In the genomic region with DNA sequence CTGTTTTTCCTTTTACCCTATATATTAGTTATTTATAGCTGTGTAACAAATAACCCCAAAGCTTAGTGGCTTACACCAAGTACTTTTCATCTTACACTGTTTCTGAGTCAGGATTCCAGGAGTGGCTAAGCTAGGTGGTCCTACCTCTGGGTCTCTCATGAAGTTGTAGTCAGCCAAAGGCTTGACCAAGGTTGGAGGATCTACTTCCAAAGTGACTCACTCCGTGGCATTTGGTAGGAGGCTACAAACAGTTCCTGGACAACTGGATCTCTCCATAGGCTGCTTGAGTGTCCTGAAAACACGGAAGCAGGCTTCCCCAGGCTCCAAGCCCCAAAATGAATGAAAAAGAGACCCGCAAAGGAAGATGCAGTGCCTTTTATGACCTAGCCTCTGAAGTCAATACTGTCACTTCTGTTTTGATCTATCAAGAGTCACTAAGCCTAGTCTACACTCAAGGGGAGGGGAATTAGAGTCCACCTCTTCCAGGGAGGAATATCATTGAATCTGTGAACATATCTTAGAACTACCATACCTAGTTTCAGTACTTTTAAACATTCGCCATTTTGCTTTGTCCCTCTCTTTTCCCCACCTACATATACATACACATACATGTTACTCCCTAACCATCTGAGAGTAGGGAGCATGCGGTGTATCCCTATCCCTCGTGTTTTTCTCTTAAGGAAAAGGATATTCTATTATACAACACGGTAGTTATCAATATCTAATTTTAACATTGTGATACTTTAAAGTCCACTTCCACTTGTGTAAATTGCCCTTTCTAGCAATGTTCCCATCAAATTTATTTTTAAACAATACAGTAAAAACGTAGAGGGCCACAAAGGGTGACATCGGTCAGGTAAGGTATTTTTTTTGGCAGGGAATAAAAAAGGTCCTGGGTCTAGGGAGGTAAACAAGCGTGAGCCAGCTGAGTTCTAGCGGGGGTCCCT, we compare ENCODE assay signal across 1 cellular context.
A peak's percentile ranks its signal among the peaks of the same experiment; 100 is the strongest.
TF ChIP-seq lines count a peak whose summit lies in the region.

No MANE protein-coding gene starts in this region.

TF ChIP-seq in HepG2, 621 proteins besides CTCF, POLR2A, EP300 and RAD21 (continued from another document and continues in another):
- TF ChIP-seq, protein P1, sequence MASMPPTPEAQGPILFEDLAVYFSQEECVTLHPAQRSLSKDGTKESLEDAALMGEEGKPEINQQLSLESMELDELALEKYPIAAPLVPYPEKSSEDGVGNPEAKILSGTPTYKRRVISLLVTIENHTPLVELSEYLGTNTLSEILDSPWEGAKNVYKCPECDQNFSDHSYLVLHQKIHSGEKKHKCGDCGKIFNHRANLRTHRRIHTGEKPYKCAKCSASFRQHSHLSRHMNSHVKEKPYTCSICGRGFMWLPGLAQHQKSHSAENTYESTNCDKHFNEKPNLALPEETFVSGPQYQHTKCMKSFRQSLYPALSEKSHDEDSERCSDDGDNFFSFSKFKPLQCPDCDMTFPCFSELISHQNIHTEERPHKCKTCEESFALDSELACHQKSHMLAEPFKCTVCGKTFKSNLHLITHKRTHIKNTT (CRISPR knock-in tag; IDR thresholded peaks at IDR 0.05), result no peak
- TF ChIP-seq, protein P2, sequence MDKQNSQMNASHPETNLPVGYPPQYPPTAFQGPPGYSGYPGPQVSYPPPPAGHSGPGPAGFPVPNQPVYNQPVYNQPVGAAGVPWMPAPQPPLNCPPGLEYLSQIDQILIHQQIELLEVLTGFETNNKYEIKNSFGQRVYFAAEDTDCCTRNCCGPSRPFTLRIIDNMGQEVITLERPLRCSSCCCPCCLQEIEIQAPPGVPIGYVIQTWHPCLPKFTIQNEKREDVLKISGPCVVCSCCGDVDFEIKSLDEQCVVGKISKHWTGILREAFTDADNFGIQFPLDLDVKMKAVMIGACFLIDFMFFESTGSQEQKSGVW (CRISPR knock-in tag; IDR thresholded peaks at IDR 0.05; ENCODE audit: borderline replicate concordance), result no peak
- TF ChIP-seq TOPORS (CRISPR knock-in tag; IDR thresholded peaks at IDR 0.05) (no peak), EED (CRISPR knock-in tag; IDR thresholded peaks at IDR 0.05) (no peak), JUND (CRISPR knock-in tag; IDR thresholded peaks at IDR 0.05) (no peak), RBM39 (IDR thresholded peaks at IDR 0.05; ENCODE audit: low read depth, low read length, poor library complexity, severe bottlenecking) (no peak), POGZ (CRISPR knock-in tag; IDR thresholded peaks at IDR 0.05) (no peak), ZNF891 (CRISPR knock-in tag; IDR thresholded peaks at IDR 0.05) (no peak), MYNN (CRISPR knock-in tag; IDR thresholded peaks at IDR 0.05; ENCODE audit: low read depth) (no peak), ZNF224 (CRISPR knock-in tag; IDR thresholded peaks at IDR 0.05) (no peak), ZFY (CRISPR knock-in tag; IDR thresholded peaks at IDR 0.05) (no peak), RARA (CRISPR knock-in tag; IDR thresholded peaks at IDR 0.05) (no peak), ARNT2 (CRISPR knock-in tag; IDR thresholded peaks at IDR 0.05; ENCODE audit: low read depth) (no peak), KLF15 (CRISPR knock-in tag; IDR thresholded peaks at IDR 0.05; ENCODE audit: borderline replicate concordance) (no peak), ZNF737 (CRISPR knock-in tag; IDR thresholded peaks at IDR 0.05; ENCODE audit: borderline replicate concordance) (no peak), ZNF180 (CRISPR knock-in tag; IDR thresholded peaks at IDR 0.05; ENCODE audit: borderline replicate concordance, low read depth) (no peak), MAFK (conservative IDR thresholded peaks at IDR 0.05 in 1 of 2, IDR thresholded peaks at IDR 0.05 in 1 of 2; ENCODE audit: low read length in 2 of 2) (no peak), MBD4 (IDR thresholded peaks at IDR 0.05; ENCODE audit: borderline replicate concordance, low read length) (no peak; the same call in 1 of the 2 replicates), ZSCAN31 (CRISPR knock-in tag; IDR thresholded peaks at IDR 0.05; ENCODE audit: low read depth) (no peak), ZNF260 (CRISPR knock-in tag; IDR thresholded peaks at IDR 0.05; ENCODE audit: borderline replicate concordance, low read depth) (no peak), HOXA7 (CRISPR knock-in tag; IDR thresholded peaks at IDR 0.05) (no peak), NONO (IDR thresholded peaks at IDR 0.05) (no peak), NONO (CRISPR knock-in tag; conservative IDR thresholded peaks at IDR 0.05) (no peak), ELF1 (CRISPR knock-in tag; IDR thresholded peaks at IDR 0.05) (no peak), ZSCAN30 (CRISPR knock-in tag; IDR thresholded peaks at IDR 0.05) (0 out of 2 replicates have a peak, but pooled peaks have one; percentile 35), ZNF546 (CRISPR knock-in tag; conservative IDR thresholded peaks at IDR 0.05) (no peak)
- TF ChIP-seq, protein P3, sequence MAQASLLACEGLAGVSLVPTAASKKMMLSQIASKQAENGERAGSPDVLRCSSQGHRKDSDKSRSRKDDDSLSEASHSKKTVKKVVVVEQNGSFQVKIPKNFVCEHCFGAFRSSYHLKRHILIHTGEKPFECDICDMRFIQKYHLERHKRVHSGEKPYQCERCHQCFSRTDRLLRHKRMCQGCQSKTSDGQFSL (CRISPR knock-in tag; IDR thresholded peaks at IDR 0.05), result no peak
- TF ChIP-seq, protein P4, sequence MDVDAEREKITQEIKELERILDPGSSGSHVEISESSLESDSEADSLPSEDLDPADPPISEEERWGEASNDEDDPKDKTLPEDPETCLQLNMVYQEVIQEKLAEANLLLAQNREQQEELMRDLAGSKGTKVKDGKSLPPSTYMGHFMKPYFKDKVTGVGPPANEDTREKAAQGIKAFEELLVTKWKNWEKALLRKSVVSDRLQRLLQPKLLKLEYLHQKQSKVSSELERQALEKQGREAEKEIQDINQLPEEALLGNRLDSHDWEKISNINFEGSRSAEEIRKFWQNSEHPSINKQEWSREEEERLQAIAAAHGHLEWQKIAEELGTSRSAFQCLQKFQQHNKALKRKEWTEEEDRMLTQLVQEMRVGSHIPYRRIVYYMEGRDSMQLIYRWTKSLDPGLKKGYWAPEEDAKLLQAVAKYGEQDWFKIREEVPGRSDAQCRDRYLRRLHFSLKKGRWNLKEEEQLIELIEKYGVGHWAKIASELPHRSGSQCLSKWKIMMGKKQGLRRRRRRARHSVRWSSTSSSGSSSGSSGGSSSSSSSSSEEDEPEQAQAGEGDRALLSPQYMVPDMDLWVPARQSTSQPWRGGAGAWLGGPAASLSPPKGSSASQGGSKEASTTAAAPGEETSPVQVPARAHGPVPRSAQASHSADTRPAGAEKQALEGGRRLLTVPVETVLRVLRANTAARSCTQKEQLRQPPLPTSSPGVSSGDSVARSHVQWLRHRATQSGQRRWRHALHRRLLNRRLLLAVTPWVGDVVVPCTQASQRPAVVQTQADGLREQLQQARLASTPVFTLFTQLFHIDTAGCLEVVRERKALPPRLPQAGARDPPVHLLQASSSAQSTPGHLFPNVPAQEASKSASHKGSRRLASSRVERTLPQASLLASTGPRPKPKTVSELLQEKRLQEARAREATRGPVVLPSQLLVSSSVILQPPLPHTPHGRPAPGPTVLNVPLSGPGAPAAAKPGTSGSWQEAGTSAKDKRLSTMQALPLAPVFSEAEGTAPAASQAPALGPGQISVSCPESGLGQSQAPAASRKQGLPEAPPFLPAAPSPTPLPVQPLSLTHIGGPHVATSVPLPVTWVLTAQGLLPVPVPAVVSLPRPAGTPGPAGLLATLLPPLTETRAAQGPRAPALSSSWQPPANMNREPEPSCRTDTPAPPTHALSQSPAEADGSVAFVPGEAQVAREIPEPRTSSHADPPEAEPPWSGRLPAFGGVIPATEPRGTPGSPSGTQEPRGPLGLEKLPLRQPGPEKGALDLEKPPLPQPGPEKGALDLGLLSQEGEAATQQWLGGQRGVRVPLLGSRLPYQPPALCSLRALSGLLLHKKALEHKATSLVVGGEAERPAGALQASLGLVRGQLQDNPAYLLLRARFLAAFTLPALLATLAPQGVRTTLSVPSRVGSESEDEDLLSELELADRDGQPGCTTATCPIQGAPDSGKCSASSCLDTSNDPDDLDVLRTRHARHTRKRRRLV (CRISPR knock-in tag; IDR thresholded peaks at IDR 0.05), result 0 out of 2 replicates have a peak, but pooled peaks have one; percentile 8
- TF ChIP-seq, protein P5, sequence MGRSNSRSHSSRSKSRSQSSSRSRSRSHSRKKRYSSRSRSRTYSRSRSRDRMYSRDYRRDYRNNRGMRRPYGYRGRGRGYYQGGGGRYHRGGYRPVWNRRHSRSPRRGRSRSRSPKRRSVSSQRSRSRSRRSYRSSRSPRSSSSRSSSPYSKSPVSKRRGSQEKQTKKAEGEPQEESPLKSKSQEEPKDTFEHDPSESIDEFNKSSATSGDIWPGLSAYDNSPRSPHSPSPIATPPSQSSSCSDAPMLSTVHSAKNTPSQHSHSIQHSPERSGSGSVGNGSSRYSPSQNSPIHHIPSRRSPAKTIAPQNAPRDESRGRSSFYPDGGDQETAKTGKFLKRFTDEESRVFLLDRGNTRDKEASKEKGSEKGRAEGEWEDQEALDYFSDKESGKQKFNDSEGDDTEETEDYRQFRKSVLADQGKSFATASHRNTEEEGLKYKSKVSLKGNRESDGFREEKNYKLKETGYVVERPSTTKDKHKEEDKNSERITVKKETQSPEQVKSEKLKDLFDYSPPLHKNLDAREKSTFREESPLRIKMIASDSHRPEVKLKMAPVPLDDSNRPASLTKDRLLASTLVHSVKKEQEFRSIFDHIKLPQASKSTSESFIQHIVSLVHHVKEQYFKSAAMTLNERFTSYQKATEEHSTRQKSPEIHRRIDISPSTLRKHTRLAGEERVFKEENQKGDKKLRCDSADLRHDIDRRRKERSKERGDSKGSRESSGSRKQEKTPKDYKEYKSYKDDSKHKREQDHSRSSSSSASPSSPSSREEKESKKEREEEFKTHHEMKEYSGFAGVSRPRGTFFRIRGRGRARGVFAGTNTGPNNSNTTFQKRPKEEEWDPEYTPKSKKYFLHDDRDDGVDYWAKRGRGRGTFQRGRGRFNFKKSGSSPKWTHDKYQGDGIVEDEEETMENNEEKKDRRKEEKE (IDR thresholded peaks at IDR 0.05), result no peak
- TF ChIP-seq, protein P6, sequence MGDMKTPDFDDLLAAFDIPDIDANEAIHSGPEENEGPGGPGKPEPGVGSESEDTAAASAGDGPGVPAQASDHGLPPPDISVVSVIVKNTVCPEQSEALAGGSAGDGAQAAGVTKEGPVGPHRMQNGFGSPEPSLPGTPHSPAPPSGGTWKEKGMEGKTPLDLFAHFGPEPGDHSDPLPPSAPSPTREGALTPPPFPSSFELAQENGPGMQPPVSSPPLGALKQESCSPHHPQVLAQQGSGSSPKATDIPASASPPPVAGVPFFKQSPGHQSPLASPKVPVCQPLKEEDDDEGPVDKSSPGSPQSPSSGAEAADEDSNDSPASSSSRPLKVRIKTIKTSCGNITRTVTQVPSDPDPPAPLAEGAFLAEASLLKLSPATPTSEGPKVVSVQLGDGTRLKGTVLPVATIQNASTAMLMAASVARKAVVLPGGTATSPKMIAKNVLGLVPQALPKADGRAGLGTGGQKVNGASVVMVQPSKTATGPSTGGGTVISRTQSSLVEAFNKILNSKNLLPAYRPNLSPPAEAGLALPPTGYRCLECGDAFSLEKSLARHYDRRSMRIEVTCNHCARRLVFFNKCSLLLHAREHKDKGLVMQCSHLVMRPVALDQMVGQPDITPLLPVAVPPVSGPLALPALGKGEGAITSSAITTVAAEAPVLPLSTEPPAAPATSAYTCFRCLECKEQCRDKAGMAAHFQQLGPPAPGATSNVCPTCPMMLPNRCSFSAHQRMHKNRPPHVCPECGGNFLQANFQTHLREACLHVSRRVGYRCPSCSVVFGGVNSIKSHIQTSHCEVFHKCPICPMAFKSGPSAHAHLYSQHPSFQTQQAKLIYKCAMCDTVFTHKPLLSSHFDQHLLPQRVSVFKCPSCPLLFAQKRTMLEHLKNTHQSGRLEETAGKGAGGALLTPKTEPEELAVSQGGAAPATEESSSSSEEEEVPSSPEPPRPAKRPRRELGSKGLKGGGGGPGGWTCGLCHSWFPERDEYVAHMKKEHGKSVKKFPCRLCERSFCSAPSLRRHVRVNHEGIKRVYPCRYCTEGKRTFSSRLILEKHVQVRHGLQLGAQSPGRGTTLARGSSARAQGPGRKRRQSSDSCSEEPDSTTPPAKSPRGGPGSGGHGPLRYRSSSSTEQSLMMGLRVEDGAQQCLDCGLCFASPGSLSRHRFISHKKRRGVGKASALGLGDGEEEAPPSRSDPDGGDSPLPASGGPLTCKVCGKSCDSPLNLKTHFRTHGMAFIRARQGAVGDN (CRISPR knock-in tag; IDR thresholded peaks at IDR 0.05), result no peak
- TF ChIP-seq, protein P7, sequence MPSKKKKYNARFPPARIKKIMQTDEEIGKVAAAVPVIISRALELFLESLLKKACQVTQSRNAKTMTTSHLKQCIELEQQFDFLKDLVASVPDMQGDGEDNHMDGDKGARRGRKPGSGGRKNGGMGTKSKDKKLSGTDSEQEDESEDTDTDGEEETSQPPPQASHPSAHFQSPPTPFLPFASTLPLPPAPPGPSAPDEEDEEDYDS (CRISPR knock-in tag; IDR thresholded peaks at IDR 0.05), result no peak
- TF ChIP-seq, protein P8, sequence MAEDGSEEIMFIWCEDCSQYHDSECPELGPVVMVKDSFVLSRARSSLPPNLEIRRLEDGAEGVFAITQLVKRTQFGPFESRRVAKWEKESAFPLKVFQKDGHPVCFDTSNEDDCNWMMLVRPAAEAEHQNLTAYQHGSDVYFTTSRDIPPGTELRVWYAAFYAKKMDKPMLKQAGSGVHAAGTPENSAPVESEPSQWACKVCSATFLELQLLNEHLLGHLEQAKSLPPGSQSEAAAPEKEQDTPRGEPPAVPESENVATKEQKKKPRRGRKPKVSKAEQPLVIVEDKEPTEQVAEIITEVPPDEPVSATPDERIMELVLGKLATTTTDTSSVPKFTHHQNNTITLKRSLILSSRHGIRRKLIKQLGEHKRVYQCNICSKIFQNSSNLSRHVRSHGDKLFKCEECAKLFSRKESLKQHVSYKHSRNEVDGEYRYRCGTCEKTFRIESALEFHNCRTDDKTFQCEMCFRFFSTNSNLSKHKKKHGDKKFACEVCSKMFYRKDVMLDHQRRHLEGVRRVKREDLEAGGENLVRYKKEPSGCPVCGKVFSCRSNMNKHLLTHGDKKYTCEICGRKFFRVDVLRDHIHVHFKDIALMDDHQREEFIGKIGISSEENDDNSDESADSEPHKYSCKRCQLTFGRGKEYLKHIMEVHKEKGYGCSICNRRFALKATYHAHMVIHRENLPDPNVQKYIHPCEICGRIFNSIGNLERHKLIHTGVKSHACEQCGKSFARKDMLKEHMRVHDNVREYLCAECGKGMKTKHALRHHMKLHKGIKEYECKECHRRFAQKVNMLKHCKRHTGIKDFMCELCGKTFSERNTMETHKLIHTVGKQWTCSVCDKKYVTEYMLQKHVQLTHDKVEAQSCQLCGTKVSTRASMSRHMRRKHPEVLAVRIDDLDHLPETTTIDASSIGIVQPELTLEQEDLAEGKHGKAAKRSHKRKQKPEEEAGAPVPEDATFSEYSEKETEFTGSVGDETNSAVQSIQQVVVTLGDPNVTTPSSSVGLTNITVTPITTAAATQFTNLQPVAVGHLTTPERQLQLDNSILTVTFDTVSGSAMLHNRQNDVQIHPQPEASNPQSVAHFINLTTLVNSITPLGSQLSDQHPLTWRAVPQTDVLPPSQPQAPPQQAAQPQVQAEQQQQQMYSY (CRISPR knock-in tag; IDR thresholded peaks at IDR 0.05), result peak; percentile 71; the same call in 1 of the 2 replicates
- TF ChIP-seq, protein P9, sequence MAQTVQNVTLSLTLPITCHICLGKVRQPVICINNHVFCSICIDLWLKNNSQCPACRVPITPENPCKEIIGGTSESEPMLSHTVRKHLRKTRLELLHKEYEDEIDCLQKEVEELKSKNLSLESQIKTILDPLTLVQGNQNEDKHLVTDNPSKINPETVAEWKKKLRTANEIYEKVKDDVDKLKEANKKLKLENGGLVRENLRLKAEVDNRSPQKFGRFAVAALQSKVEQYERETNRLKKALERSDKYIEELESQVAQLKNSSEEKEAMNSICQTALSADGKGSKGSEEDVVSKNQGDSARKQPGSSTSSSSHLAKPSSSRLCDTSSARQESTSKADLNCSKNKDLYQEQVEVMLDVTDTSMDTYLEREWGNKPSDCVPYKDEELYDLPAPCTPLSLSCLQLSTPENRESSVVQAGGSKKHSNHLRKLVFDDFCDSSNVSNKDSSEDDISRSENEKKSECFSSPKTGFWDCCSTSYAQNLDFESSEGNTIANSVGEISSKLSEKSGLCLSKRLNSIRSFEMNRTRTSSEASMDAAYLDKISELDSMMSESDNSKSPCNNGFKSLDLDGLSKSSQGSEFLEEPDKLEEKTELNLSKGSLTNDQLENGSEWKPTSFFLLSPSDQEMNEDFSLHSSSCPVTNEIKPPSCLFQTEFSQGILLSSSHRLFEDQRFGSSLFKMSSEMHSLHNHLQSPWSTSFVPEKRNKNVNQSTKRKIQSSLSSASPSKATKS (CRISPR knock-in tag; IDR thresholded peaks at IDR 0.05), result peak; percentile 80; the same call in 1 of the 2 replicates
